1 cellular context compared by ENCODE assay signal in genomic region chr16:67174706-67175231, GRCh38.
A peak's percentile ranks its signal among the peaks of the same experiment; 100 is the strongest.
TF ChIP-seq lines count a peak whose summit lies in the region.

No MANE protein-coding gene starts in this region.

TF ChIP-seq in H1, 55 proteins besides CTCF, POLR2A, EP300 and RAD21:
- TF ChIP-seq TAF7 (optimal IDR thresholded peaks at IDR 0.05; ENCODE audit: borderline replicate concordance, low read depth, low read length) (no peak), SUZ12 (IDR thresholded peaks at IDR 0.05; ENCODE audit: low read length) (peak; percentile 6; the same call in 1 of the 2 replicates)
